Comparison of ENCODE assay signal across 1 cellular context in the genomic region with DNA sequence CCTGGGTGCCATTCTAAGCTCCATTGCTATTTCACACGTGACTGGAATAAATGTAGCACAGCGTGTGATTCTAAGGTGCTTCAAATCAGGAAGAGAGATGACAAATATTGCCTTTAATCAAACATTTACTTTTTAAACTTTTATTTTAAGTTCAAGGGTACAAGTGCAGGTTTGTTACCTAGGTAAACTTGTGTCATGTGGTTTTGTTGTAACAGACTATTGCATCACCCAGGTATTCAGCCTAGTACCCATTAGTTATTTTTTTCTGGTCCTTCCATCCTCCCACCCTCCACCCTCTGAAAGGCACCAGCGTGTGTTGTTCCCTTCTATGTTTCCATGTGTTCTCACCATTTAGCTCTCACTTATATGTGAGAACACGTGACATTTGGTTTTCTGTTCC.
A peak's percentile ranks its signal among the peaks of the same experiment; 100 is the strongest.
TF ChIP-seq lines count a peak whose summit lies in the region.

No MANE protein-coding gene starts in this region.

TF ChIP-seq in HepG2, 621 proteins besides CTCF, POLR2A, EP300 and RAD21 (continued from another document and continues in another):
- TF ChIP-seq, protein P1, sequence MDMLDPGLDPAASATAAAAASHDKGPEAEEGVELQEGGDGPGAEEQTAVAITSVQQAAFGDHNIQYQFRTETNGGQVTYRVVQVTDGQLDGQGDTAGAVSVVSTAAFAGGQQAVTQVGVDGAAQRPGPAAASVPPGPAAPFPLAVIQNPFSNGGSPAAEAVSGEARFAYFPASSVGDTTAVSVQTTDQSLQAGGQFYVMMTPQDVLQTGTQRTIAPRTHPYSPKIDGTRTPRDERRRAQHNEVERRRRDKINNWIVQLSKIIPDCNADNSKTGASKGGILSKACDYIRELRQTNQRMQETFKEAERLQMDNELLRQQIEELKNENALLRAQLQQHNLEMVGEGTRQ (IDR thresholded peaks at IDR 0.05; ENCODE audit: low read depth, low read length): no peak
- TF ChIP-seq, protein P1 (CRISPR knock-in tag; IDR thresholded peaks at IDR 0.05; ENCODE audit: borderline replicate concordance): peak; percentile 58; the same call in 1 of the 2 replicates
- TF ChIP-seq GPN1 (CRISPR knock-in tag; IDR thresholded peaks at IDR 0.05; ENCODE audit: borderline replicate concordance) (no peak), ZKSCAN8 (CRISPR knock-in tag; IDR thresholded peaks at IDR 0.05; ENCODE audit: borderline replicate concordance) (no peak), MTF1 (CRISPR knock-in tag; IDR thresholded peaks at IDR 0.05) (no peak), REPIN1 (CRISPR knock-in tag; IDR thresholded peaks at IDR 0.05; ENCODE audit: borderline replicate concordance, low read depth) (0 out of 2 replicates have a peak, but pooled peaks have one; percentile 1), FOXA3 (CRISPR knock-in tag; IDR thresholded peaks at IDR 0.05) (peak; percentile 73), FIP1L1 (IDR thresholded peaks at IDR 0.05; ENCODE audit: borderline replicate concordance, insufficient read depth, low read depth, low read length) (no peak), ATF7-NPFF (CRISPR knock-in tag; IDR thresholded peaks at IDR 0.05; ENCODE audit: low read depth) (no peak), KDM3A (CRISPR knock-in tag; IDR thresholded peaks at IDR 0.05; ENCODE audit: low read depth) (no peak), ZC3H13 (CRISPR knock-in tag; IDR thresholded peaks at IDR 0.05) (no peak), FOXC1 (CRISPR knock-in tag; IDR thresholded peaks at IDR 0.05; ENCODE audit: borderline replicate concordance) (no peak), SOX13 (IDR thresholded peaks at IDR 0.05) (no peak), SOX13 (CRISPR knock-in tag; conservative IDR thresholded peaks at IDR 0.05 in 1 of 2, IDR thresholded peaks at IDR 0.05 in 1 of 2) (peak in 1 of 2 experiments; percentile 57; a peak in 2 of 4 replicates), ZNF569 (CRISPR knock-in tag; IDR thresholded peaks at IDR 0.05; ENCODE audit: borderline replicate concordance) (no peak), ZFP62 (CRISPR knock-in tag; IDR thresholded peaks at IDR 0.05) (no peak), TCF12 (IDR thresholded peaks at IDR 0.05) (no peak), TCF12 (CRISPR knock-in tag; IDR thresholded peaks at IDR 0.05) (no peak), IRF2 (CRISPR knock-in tag; IDR thresholded peaks at IDR 0.05) (no peak), ZKSCAN1 (IDR thresholded peaks at IDR 0.05; ENCODE audit: low read length) (no peak), ZNF713 (CRISPR knock-in tag; IDR thresholded peaks at IDR 0.05) (no peak), ZNF205 (CRISPR knock-in tag; IDR thresholded peaks at IDR 0.05) (no peak), ZZZ3 (CRISPR knock-in tag; IDR thresholded peaks at IDR 0.05; ENCODE audit: borderline replicate concordance) (no peak), ZFP36 (IDR thresholded peaks at IDR 0.05; ENCODE audit: borderline replicate concordance, low read depth, low read length, partially characterized antibody) (no peak), KLF11 (CRISPR knock-in tag; IDR thresholded peaks at IDR 0.05) (no peak), SNRNP70 (IDR thresholded peaks at IDR 0.05; ENCODE audit: low read depth, low read length) (no peak), SCMH1 (CRISPR knock-in tag; IDR thresholded peaks at IDR 0.05; ENCODE audit: borderline replicate concordance) (no peak), SRY (CRISPR knock-in tag; IDR thresholded peaks at IDR 0.05) (no peak), TSC22D2 (CRISPR knock-in tag; IDR thresholded peaks at IDR 0.05; ENCODE audit: borderline replicate concordance) (no peak), TCF7L2 (IDR thresholded peaks at IDR 0.05; ENCODE audit: low read depth, low read length) (no peak), PHF8 (CRISPR knock-in tag; IDR thresholded peaks at IDR 0.05) (no peak), GLI4 (CRISPR knock-in tag; IDR thresholded peaks at IDR 0.05; ENCODE audit: borderline replicate concordance) (no peak), RAD51 (IDR thresholded peaks at IDR 0.05; ENCODE audit: borderline replicate concordance) (no peak), ZNF781 (CRISPR knock-in tag; IDR thresholded peaks at IDR 0.05; ENCODE audit: borderline replicate concordance, not compliant biosample characterization) (no peak), ZBTB21 (CRISPR knock-in tag; IDR thresholded peaks at IDR 0.05) (no peak), SETDB1 (CRISPR knock-in tag; IDR thresholded peaks at IDR 0.05; ENCODE audit: borderline replicate concordance) (no peak), ZNF773 (CRISPR knock-in tag; IDR thresholded peaks at IDR 0.05; ENCODE audit: borderline replicate concordance) (no peak), GTF2F1 (IDR thresholded peaks at IDR 0.05; ENCODE audit: low read length) (no peak), HNF4A (CRISPR knock-in tag; IDR thresholded peaks at IDR 0.05) (peak; percentile 7; the same call in 1 of the 2 replicates), ZNF83 (CRISPR knock-in tag; IDR thresholded peaks at IDR 0.05; ENCODE audit: borderline replicate concordance) (no peak), ZNF329 (CRISPR knock-in tag; IDR thresholded peaks at IDR 0.05; ENCODE audit: low read depth) (no peak), AGO2 (optimal IDR thresholded peaks at IDR 0.05; ENCODE audit: low read depth, low read length) (no peak), SP2 (CRISPR knock-in tag; IDR thresholded peaks at IDR 0.05) (no peak), RFXAP (CRISPR knock-in tag; IDR thresholded peaks at IDR 0.05; ENCODE audit: borderline replicate concordance) (no peak)
- TF ChIP-seq, protein P2, sequence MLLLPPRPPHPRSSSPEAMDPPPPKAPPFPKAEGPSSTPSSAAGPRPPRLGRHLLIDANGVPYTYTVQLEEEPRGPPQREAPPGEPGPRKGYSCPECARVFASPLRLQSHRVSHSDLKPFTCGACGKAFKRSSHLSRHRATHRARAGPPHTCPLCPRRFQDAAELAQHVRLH (CRISPR knock-in tag; IDR thresholded peaks at IDR 0.05; ENCODE audit: borderline replicate concordance, low read depth): no peak
- TF ChIP-seq, protein P3, sequence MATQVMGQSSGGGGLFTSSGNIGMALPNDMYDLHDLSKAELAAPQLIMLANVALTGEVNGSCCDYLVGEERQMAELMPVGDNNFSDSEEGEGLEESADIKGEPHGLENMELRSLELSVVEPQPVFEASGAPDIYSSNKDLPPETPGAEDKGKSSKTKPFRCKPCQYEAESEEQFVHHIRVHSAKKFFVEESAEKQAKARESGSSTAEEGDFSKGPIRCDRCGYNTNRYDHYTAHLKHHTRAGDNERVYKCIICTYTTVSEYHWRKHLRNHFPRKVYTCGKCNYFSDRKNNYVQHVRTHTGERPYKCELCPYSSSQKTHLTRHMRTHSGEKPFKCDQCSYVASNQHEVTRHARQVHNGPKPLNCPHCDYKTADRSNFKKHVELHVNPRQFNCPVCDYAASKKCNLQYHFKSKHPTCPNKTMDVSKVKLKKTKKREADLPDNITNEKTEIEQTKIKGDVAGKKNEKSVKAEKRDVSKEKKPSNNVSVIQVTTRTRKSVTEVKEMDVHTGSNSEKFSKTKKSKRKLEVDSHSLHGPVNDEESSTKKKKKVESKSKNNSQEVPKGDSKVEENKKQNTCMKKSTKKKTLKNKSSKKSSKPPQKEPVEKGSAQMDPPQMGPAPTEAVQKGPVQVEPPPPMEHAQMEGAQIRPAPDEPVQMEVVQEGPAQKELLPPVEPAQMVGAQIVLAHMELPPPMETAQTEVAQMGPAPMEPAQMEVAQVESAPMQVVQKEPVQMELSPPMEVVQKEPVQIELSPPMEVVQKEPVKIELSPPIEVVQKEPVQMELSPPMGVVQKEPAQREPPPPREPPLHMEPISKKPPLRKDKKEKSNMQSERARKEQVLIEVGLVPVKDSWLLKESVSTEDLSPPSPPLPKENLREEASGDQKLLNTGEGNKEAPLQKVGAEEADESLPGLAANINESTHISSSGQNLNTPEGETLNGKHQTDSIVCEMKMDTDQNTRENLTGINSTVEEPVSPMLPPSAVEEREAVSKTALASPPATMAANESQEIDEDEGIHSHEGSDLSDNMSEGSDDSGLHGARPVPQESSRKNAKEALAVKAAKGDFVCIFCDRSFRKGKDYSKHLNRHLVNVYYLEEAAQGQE (IDR thresholded peaks at IDR 0.05; ENCODE audit: borderline replicate concordance in 1 of 2, low read depth in 1 of 2, low read length in 2 of 2): no peak
- TF ChIP-seq, protein P4, sequence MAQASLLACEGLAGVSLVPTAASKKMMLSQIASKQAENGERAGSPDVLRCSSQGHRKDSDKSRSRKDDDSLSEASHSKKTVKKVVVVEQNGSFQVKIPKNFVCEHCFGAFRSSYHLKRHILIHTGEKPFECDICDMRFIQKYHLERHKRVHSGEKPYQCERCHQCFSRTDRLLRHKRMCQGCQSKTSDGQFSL (CRISPR knock-in tag; IDR thresholded peaks at IDR 0.05): no peak
- TF ChIP-seq, protein P5, sequence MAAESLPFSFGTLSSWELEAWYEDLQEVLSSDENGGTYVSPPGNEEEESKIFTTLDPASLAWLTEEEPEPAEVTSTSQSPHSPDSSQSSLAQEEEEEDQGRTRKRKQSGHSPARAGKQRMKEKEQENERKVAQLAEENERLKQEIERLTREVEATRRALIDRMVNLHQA (CRISPR knock-in tag; IDR thresholded peaks at IDR 0.05): no peak
- TF ChIP-seq, protein P6, sequence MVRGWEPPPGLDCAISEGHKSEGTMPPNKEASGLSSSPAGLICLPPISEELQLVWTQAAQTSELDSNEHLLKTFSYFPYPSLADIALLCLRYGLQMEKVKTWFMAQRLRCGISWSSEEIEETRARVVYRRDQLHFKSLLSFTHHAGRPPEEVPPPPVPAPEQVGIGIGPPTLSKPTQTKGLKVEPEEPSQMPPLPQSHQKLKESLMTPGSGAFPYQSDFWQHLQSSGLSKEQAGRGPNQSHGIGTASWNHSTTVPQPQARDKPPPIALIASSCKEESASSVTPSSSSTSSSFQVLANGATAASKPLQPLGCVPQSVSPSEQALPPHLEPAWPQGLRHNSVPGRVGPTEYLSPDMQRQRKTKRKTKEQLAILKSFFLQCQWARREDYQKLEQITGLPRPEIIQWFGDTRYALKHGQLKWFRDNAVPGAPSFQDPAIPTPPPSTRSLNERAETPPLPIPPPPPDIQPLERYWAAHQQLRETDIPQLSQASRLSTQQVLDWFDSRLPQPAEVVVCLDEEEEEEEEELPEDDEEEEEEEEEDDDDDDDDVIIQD (CRISPR knock-in tag; IDR thresholded peaks at IDR 0.05; ENCODE audit: low read depth): peak; percentile 59; the same call in 1 of the 2 replicates
- TF ChIP-seq, protein P7, sequence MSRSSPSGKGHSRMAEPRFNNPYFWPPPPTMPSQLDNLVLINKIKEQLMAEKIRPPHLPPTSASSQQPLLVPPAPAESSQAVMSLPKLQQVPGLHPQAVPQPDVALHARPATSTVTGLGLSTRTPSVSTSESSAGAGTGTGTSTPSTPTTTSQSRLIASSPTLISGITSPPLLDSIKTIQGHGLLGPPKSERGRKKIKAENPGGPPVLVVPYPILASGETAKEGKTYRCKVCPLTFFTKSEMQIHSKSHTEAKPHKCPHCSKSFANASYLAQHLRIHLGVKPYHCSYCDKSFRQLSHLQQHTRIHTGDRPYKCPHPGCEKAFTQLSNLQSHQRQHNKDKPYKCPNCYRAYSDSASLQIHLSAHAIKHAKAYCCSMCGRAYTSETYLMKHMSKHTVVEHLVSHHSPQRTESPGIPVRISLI (CRISPR knock-in tag; IDR thresholded peaks at IDR 0.05; ENCODE audit: borderline replicate concordance): peak; percentile 6; the same call in 1 of the 2 replicates
- TF ChIP-seq, protein P8, sequence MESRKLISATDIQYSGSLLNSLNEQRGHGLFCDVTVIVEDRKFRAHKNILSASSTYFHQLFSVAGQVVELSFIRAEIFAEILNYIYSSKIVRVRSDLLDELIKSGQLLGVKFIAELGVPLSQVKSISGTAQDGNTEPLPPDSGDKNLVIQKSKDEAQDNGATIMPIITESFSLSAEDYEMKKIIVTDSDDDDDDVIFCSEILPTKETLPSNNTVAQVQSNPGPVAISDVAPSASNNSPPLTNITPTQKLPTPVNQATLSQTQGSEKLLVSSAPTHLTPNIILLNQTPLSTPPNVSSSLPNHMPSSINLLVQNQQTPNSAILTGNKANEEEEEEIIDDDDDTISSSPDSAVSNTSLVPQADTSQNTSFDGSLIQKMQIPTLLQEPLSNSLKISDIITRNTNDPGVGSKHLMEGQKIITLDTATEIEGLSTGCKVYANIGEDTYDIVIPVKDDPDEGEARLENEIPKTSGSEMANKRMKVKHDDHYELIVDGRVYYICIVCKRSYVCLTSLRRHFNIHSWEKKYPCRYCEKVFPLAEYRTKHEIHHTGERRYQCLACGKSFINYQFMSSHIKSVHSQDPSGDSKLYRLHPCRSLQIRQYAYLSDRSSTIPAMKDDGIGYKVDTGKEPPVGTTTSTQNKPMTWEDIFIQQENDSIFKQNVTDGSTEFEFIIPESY (CRISPR knock-in tag; IDR thresholded peaks at IDR 0.05): no peak
- TF ChIP-seq, protein P9, sequence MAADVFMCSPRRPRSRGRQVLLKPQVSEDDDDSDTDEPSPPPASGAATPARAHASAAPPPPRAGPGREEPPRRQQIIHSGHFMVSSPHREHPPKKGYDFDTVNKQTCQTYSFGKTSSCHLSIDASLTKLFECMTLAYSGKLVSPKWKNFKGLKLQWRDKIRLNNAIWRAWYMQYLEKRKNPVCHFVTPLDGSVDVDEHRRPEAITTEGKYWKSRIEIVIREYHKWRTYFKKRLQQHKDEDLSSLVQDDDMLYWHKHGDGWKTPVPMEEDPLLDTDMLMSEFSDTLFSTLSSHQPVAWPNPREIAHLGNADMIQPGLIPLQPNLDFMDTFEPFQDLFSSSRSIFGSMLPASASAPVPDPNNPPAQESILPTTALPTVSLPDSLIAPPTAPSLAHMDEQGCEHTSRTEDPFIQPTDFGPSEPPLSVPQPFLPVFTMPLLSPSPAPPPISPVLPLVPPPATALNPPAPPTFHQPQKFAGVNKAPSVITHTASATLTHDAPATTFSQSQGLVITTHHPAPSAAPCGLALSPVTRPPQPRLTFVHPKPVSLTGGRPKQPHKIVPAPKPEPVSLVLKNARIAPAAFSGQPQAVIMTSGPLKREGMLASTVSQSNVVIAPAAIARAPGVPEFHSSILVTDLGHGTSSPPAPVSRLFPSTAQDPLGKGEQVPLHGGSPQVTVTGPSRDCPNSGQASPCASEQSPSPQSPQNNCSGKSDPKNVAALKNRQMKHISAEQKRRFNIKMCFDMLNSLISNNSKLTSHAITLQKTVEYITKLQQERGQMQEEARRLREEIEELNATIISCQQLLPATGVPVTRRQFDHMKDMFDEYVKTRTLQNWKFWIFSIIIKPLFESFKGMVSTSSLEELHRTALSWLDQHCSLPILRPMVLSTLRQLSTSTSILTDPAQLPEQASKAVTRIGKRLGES (CRISPR knock-in tag; IDR thresholded peaks at IDR 0.05; ENCODE audit: borderline replicate concordance): no peak
- TF ChIP-seq, protein P10, sequence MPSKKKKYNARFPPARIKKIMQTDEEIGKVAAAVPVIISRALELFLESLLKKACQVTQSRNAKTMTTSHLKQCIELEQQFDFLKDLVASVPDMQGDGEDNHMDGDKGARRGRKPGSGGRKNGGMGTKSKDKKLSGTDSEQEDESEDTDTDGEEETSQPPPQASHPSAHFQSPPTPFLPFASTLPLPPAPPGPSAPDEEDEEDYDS (CRISPR knock-in tag; IDR thresholded peaks at IDR 0.05): no peak
- TF ChIP-seq, protein P11, sequence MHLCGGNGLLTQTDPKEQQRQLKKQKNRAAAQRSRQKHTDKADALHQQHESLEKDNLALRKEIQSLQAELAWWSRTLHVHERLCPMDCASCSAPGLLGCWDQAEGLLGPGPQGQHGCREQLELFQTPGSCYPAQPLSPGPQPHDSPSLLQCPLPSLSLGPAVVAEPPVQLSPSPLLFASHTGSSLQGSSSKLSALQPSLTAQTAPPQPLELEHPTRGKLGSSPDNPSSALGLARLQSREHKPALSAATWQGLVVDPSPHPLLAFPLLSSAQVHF (CRISPR knock-in tag; IDR thresholded peaks at IDR 0.05): no peak
